Comparison of ENCODE assay signal across 8 cellular contexts in the genomic region with DNA sequence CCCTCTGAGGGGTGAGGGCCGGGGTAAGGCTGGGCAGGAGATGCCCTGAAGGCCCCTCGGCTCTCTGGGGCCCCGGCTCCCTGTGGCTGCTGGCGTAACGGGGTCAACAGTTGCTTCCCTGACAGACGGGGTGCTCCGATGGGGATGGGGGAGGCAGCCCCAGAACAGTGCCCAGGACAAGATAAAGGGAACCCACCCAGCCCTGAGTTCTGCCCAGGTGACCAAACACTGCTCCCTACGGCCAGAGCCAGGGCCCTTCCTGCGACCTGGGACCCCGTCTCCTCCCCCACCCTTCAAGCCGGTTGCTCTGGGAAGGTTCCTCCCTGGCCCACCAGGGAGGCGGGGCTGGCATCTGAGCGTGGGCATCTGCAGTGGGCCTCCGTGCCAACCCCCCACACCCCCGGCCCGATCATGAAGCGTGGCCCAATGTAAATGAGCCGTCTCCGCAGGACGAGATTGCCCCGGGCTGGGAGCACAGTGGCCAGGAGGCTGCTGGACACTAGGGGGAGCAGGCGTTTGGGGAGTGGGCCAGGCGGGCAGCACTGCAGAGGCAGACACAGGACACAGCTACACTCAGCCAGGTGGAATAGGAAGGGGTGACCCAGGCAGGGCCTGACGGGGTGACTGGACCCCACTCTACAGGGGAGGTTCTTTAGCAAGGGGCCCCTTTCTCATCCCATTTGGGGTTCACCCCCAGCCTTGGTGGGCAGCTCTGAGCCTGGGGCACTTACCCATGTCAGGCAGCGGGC.
DNase-seq lines count a peak whose midpoint lies in the region; ATAC-seq, FAIRE-seq and TF ChIP-seq lines count a peak whose summit lies in the region.

No MANE protein-coding gene starts in this region.

- ATAC-seq in GM18870 (IDR thresholded peaks at IDR 0.05; ENCODE audit: unreplicated experiment), result no peak

- TF ChIP-seq CTCF in AG10803 (conservative IDR thresholded peaks at IDR 0.05; ENCODE audit: low read length), result peak; percentile 57
- peak; percentile 82 for TF ChIP-seq CTCF in choroid plexus epithelial cell (conservative IDR thresholded peaks at IDR 0.05; ENCODE audit: low read depth, low read length)

- H3K27ac ChIP-seq in caudate nucleus (ENCODE audit: low read depth, low read length), result no peak overlapping the region

- no peak for DNase-seq in AG10803 (ENCODE audit: low read depth)
- peak; percentile 89 for DNase-seq in HuH-7.5 (ENCODE audit: low spot score)
- DNase-seq in choroid plexus epithelial cell (ENCODE audit: low read depth), result peak; percentile 55
- peak; percentile 12 for DNase-seq in medulla oblongata (ENCODE audit: extremely low spot score)
- DNase-seq in RCC 7860 (ENCODE audit: low spot score), result no peak
- DNase-seq in activated naive CD4-positive, alpha-beta T cell treated with anti-CD3 and anti-CD28 coated beads, Interleukin-2, amount 50 U/mL, for 16 hours, result no peak
- DNase-seq in caudate nucleus (lab: John Stamatoyannopoulos, UW), result no peak

- no peak for FAIRE-seq in RCC 7860 (lab: Jason Lieb, UNC)

- H3K4me3 ChIP-seq in AG10803 (ENCODE audit: low read length) (no peak overlapping the region), choroid plexus epithelial cell (ENCODE audit: low read depth, low read length) (no peak overlapping the region)

Comparison
In these comparisons a context has a peak if more than half of its experiments do, and no peak if none do; other contexts are left out.
1. DNase-seq: peak in HuH-7.5 (single experiment), choroid plexus epithelial cell (single experiment) and medulla oblongata (single experiment); none in AG10803 (single experiment), RCC 7860 (single experiment), activated naive CD4-positive, alpha-beta T cell treated with anti-CD3 and anti-CD28 coated beads, Interleukin-2, amount 50 U/mL, for 16 hours (single experiment) and caudate nucleus (0 of 61).